Comparison of ENCODE assay signal across 7 cellular contexts in the genomic region with DNA sequence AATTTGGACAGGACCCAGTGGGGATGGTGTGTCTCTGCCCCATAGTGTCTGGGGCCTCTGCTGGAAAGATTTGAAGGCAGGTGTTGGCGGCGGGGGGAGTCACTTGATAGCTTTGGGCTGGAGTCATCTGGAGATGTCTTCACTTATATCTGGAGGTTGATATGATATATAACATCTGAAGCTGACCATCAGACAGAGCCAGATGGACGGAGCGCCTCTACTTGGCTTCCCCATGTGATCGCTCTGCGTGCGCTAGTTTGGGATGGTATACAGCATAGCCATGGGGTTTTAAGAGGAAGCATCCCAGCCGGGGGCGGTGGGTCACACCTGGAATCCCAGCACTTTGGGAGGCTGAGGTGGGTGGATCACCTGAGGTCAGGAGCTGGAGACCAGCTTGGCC.
"Had no signal": no experiment of that assay in that cellular context is flagged by ENCODE, and none has a peak within 500 bp of the region (broad histone marks: within the 10 kb centered on the region; RNA-seq: fewer than 3 reads in every experiment).

No MANE protein-coding gene starts in this region.

- H3K9ac ChIP-seq: GM23248 had no signal

- H3K9me3 Mint-ChIP-seq: HFFc6 had no signal

- H3K27ac Mint-ChIP-seq: HFFc6 had no signal

- H3K36me3 ChIP-seq: HAP-1 had no signal

- H3K4me3 ChIP-seq: GM23248, HAP-1, K562 had no signal

- H3K4me3 Mint-ChIP-seq: HFFc6 had no signal

- H3K9me3 ChIP-seq: HAP-1 had no signal

- DNase-seq: GOT3, H7, HFFc6, IMR-90 had no signal

- H3K27ac ChIP-seq: GM23248 had no signal

- H3K4me1 ChIP-seq: HAP-1 had no signal
